1 cellular context compared by ENCODE assay signal in the genomic region with DNA sequence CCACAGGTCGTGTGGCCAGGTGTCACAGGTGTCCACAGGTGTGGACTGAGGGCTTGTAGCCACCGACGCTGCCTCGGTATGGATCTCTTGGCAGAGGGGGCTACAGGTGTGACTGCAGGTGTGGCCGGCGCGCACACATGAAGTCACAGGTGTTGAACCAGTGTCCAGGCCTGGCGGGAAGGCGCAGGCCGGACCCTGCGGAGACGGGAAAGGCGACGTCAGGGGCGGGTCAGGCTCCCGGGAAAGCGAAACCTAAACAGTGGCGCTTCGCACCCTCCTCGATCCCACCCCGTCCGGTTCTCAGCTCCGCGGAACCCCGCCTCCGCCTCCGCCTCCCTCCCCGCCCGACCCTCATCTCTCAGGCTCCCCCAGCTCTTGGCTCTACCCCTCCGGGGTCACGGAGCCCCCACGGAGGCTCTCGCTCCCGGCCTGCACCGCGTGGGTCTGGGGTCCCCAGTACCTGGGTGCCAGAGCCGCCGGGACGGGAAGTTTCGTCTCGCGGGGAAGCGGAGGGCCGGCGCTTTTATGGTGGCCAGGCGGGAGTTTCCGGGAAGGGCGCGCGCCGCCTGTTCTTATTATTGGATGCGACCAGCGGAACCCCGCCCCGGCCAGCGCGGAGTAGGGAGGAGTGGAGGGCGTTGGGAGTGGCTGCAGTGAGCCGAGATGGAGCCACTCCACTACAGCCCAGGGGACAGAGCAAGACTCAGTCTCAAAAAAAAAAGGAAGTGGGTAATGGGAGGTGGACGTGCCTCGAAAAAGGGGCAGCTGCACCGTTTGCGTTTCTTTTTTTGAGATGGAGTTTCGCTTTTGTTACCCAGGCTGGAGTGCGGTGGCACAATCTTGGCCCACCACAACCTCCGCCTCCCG.
TF ChIP-seq lines count a peak whose summit lies in the region.

A gene (minus strand): TSS at position 498 of the 867 bp plus-strand sequence. CDS start 586 bp downstream, outside the sequence.

TF ChIP-seq in H1, 55 proteins besides CTCF, POLR2A, EP300 and RAD21:
- no peak for TF ChIP-seq TEAD4 (IDR thresholded peaks at IDR 0.05; ENCODE audit: low read depth, low read length)
- TF ChIP-seq SP1 (IDR thresholded peaks at IDR 0.05; ENCODE audit: low read depth, low read length): 0 out of 2 replicates have a peak, but pooled peaks have one; percentile 11
- 0 out of 4 replicates have a peak, but pooled peaks of 1 of the 2 experiments have one; percentile 44 for TF ChIP-seq SIN3A (conservative IDR thresholded peaks at IDR 0.05 in 1 of 2, IDR thresholded peaks at IDR 0.05 in 1 of 2; ENCODE audit: low read depth in 1 of 2, low read length in 2 of 2)
- no peak; the same call in 1 of the 2 replicates for TF ChIP-seq TAF1 (IDR thresholded peaks at IDR 0.05; ENCODE audit: low read depth, low read length)
- TF ChIP-seq TAF7 (optimal IDR thresholded peaks at IDR 0.05; ENCODE audit: borderline replicate concordance, low read depth, low read length): no peak
- no peak for TF ChIP-seq ZNF274 (IDR thresholded peaks at IDR 0.05; ENCODE audit: borderline replicate concordance, extremely low read depth, low read length)
- TF ChIP-seq, protein P1, sequence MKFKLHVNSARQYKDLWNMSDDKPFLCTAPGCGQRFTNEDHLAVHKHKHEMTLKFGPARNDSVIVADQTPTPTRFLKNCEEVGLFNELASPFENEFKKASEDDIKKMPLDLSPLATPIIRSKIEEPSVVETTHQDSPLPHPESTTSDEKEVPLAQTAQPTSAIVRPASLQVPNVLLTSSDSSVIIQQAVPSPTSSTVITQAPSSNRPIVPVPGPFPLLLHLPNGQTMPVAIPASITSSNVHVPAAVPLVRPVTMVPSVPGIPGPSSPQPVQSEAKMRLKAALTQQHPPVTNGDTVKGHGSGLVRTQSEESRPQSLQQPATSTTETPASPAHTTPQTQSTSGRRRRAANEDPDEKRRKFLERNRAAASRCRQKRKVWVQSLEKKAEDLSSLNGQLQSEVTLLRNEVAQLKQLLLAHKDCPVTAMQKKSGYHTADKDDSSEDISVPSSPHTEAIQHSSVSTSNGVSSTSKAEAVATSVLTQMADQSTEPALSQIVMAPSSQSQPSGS (IDR thresholded peaks at IDR 0.05; ENCODE audit: low read length): no peak
- peak; percentile 78; the same call in 1 of the 2 replicates for TF ChIP-seq CREB1 (IDR thresholded peaks at IDR 0.05)
- no peak for TF ChIP-seq SAP30 (IDR thresholded peaks at IDR 0.05; ENCODE audit: insufficient read depth, insufficient replicate concordance, low read length)
- peak; percentile 72 for TF ChIP-seq PHF8 (conservative IDR thresholded peaks at IDR 0.05; ENCODE audit: low read depth, low read length)
- peak; percentile 68; the same call in 1 of the 2 replicates for TF ChIP-seq POLR2AphosphoS5 (IDR thresholded peaks at IDR 0.05; ENCODE audit: low read depth, low read length)
- TF ChIP-seq GTF2F1 (IDR thresholded peaks at IDR 0.05; ENCODE audit: borderline replicate concordance, low read depth, low read length): no peak
- no peak for TF ChIP-seq MAFK (IDR thresholded peaks at IDR 0.05; ENCODE audit: low read depth, low read length)
- TF ChIP-seq CTBP2 (IDR thresholded peaks at IDR 0.05; ENCODE audit: borderline replicate concordance, insufficient read depth, insufficient read length, low read length): no peak
- no peak; the same call in 1 of the 2 replicates for TF ChIP-seq RBBP5 (IDR thresholded peaks at IDR 0.05; ENCODE audit: borderline replicate concordance, low read depth, low read length)
- TF ChIP-seq, protein P2, sequence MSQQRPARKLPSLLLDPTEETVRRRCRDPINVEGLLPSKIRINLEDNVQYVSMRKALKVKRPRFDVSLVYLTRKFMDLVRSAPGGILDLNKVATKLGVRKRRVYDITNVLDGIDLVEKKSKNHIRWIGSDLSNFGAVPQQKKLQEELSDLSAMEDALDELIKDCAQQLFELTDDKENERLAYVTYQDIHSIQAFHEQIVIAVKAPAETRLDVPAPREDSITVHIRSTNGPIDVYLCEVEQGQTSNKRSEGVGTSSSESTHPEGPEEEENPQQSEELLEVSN (IDR thresholded peaks at IDR 0.05): peak; percentile 60
- peak; percentile 44; the same call in 1 of the 2 replicates for TF ChIP-seq SP4 (IDR thresholded peaks at IDR 0.05; ENCODE audit: low read length)
- TF ChIP-seq, protein P3, sequence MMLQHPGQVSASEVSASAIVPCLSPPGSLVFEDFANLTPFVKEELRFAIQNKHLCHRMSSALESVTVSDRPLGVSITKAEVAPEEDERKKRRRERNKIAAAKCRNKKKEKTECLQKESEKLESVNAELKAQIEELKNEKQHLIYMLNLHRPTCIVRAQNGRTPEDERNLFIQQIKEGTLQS (IDR thresholded peaks at IDR 0.05; ENCODE audit: insufficient read depth, low read depth, low read length): no peak
- no peak for TF ChIP-seq SRF (IDR thresholded peaks at IDR 0.05; ENCODE audit: low read depth, low read length)
- peak; percentile 72; the same call in 1 of the 2 replicates for TF ChIP-seq TBP (IDR thresholded peaks at IDR 0.05; ENCODE audit: low read depth, low read length)
- no peak for TF ChIP-seq BCL11A (IDR thresholded peaks at IDR 0.05; ENCODE audit: low read depth in 2 of 2, low read length in 2 of 2)
- TF ChIP-seq GABPA (IDR thresholded peaks at IDR 0.05; ENCODE audit: borderline replicate concordance, insufficient read depth, low read length): peak; percentile 44
- no peak for TF ChIP-seq KDM1A (IDR thresholded peaks at IDR 0.05; ENCODE audit: borderline replicate concordance, low read length)
- TF ChIP-seq, protein P4, sequence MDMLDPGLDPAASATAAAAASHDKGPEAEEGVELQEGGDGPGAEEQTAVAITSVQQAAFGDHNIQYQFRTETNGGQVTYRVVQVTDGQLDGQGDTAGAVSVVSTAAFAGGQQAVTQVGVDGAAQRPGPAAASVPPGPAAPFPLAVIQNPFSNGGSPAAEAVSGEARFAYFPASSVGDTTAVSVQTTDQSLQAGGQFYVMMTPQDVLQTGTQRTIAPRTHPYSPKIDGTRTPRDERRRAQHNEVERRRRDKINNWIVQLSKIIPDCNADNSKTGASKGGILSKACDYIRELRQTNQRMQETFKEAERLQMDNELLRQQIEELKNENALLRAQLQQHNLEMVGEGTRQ (IDR thresholded peaks at IDR 0.05; ENCODE audit: low read length): no peak
- TF ChIP-seq, protein P5, sequence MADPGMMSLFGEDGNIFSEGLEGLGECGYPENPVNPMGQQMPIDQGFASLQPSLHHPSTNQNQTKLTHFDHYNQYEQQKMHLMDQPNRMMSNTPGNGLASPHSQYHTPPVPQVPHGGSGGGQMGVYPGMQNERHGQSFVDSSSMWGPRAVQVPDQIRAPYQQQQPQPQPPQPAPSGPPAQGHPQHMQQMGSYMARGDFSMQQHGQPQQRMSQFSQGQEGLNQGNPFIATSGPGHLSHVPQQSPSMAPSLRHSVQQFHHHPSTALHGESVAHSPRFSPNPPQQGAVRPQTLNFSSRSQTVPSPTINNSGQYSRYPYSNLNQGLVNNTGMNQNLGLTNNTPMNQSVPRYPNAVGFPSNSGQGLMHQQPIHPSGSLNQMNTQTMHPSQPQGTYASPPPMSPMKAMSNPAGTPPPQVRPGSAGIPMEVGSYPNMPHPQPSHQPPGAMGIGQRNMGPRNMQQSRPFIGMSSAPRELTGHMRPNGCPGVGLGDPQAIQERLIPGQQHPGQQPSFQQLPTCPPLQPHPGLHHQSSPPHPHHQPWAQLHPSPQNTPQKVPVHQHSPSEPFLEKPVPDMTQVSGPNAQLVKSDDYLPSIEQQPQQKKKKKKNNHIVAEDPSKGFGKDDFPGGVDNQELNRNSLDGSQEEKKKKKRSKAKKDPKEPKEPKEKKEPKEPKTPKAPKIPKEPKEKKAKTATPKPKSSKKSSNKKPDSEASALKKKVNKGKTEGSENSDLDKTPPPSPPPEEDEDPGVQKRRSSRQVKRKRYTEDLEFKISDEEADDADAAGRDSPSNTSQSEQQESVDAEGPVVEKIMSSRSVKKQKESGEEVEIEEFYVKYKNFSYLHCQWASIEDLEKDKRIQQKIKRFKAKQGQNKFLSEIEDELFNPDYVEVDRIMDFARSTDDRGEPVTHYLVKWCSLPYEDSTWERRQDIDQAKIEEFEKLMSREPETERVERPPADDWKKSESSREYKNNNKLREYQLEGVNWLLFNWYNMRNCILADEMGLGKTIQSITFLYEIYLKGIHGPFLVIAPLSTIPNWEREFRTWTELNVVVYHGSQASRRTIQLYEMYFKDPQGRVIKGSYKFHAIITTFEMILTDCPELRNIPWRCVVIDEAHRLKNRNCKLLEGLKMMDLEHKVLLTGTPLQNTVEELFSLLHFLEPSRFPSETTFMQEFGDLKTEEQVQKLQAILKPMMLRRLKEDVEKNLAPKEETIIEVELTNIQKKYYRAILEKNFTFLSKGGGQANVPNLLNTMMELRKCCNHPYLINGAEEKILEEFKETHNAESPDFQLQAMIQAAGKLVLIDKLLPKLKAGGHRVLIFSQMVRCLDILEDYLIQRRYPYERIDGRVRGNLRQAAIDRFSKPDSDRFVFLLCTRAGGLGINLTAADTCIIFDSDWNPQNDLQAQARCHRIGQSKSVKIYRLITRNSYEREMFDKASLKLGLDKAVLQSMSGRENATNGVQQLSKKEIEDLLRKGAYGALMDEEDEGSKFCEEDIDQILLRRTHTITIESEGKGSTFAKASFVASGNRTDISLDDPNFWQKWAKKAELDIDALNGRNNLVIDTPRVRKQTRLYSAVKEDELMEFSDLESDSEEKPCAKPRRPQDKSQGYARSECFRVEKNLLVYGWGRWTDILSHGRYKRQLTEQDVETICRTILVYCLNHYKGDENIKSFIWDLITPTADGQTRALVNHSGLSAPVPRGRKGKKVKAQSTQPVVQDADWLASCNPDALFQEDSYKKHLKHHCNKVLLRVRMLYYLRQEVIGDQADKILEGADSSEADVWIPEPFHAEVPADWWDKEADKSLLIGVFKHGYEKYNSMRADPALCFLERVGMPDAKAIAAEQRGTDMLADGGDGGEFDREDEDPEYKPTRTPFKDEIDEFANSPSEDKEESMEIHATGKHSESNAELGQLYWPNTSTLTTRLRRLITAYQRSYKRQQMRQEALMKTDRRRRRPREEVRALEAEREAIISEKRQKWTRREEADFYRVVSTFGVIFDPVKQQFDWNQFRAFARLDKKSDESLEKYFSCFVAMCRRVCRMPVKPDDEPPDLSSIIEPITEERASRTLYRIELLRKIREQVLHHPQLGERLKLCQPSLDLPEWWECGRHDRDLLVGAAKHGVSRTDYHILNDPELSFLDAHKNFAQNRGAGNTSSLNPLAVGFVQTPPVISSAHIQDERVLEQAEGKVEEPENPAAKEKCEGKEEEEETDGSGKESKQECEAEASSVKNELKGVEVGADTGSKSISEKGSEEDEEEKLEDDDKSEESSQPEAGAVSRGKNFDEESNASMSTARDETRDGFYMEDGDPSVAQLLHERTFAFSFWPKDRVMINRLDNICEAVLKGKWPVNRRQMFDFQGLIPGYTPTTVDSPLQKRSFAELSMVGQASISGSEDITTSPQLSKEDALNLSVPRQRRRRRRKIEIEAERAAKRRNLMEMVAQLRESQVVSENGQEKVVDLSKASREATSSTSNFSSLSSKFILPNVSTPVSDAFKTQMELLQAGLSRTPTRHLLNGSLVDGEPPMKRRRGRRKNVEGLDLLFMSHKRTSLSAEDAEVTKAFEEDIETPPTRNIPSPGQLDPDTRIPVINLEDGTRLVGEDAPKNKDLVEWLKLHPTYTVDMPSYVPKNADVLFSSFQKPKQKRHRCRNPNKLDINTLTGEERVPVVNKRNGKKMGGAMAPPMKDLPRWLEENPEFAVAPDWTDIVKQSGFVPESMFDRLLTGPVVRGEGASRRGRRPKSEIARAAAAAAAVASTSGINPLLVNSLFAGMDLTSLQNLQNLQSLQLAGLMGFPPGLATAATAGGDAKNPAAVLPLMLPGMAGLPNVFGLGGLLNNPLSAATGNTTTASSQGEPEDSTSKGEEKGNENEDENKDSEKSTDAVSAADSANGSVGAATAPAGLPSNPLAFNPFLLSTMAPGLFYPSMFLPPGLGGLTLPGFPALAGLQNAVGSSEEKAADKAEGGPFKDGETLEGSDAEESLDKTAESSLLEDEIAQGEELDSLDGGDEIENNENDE (IDR thresholded peaks at IDR 0.05; ENCODE audit: insufficient replicate concordance, low read length): no peak
- no peak for TF ChIP-seq CHD2 (IDR thresholded peaks at IDR 0.05; ENCODE audit: low read length)
- no peak for TF ChIP-seq BRCA1 (IDR thresholded peaks at IDR 0.05; ENCODE audit: low read depth, low read length)
- no peak for TF ChIP-seq EZH2 (IDR thresholded peaks at IDR 0.05; ENCODE audit: low read depth, low read length, severe bottlenecking)
- no peak for TF ChIP-seq JUN (IDR thresholded peaks at IDR 0.05; ENCODE audit: low read depth, low read length)
- no peak for TF ChIP-seq NANOG (IDR thresholded peaks at IDR 0.05; ENCODE audit: insufficient read depth, low read depth, low read length, poor library complexity, severe bottlenecking)
- no peak for TF ChIP-seq NRF1 (IDR thresholded peaks at IDR 0.05; ENCODE audit: low read depth, low read length)
- TF ChIP-seq KDM5A (IDR thresholded peaks at IDR 0.05; ENCODE audit: low read length): no peak
- peak; percentile 47 for TF ChIP-seq ASH2L (IDR thresholded peaks at IDR 0.05; ENCODE audit: low read length)
- TF ChIP-seq KDM4A (IDR thresholded peaks at IDR 0.05; ENCODE audit: low read depth, low read length, severe bottlenecking): peak; percentile 70
- no peak for TF ChIP-seq RXRA (IDR thresholded peaks at IDR 0.05; ENCODE audit: insufficient read depth, low read depth, low read length)
- TF ChIP-seq SP2 (IDR thresholded peaks at IDR 0.05; ENCODE audit: low read length): no peak
- no peak for TF ChIP-seq SIX5 (IDR thresholded peaks at IDR 0.05; ENCODE audit: low read depth, low read length)
- no peak for TF ChIP-seq YY1 (IDR thresholded peaks at IDR 0.05; ENCODE audit: low read depth, low read length)
- no peak for TF ChIP-seq RFX5 (IDR thresholded peaks at IDR 0.05; ENCODE audit: borderline replicate concordance, low read depth, low read length)
- TF ChIP-seq RNF2 (IDR thresholded peaks at IDR 0.05; ENCODE audit: borderline replicate concordance, low read depth, low read length, missing control alignments, poor library complexity, severe bottlenecking): no peak
- 0 out of 4 replicates have a peak, but pooled peaks of 1 of the 2 experiments have one; percentile 21 for TF ChIP-seq HDAC2 (IDR thresholded peaks at IDR 0.05; ENCODE audit: borderline replicate concordance in 1 of 2, low read depth in 2 of 2, low read length in 2 of 2)
- TF ChIP-seq FOSL1 (IDR thresholded peaks at IDR 0.05; ENCODE audit: insufficient read depth, low read depth, low read length): no peak
TF ChIP-seq in H1: peak in this region for 12.
